23 cellular contexts compared by ENCODE assay signal in genomic region chr10:122120008-122120744, GRCh38.
DNase-seq lines count a peak whose midpoint lies in the region; TF ChIP-seq lines count a peak whose summit lies in the region.
"Had no signal": no experiment of that assay in that cellular context is flagged by ENCODE, and none has a peak within 500 bp of the region (broad histone marks: within the 10 kb centered on the region; RNA-seq: fewer than 3 reads in every experiment).

No MANE protein-coding gene starts in this region.

- H3K9me3 ChIP-seq in endodermal cell (ENCODE audit: control insufficient read depth, low read length), result no peaks in the 10 kb centered on the region

- H3K9ac ChIP-seq in endodermal cell (ENCODE audit: extremely low read depth, low read length, poor library complexity, severe bottlenecking), result no peak overlapping the region

- no peaks in the 10 kb centered on the region for H3K9me3 Mint-ChIP-seq in endodermal cell
- no peaks in the 10 kb centered on the region for H3K9me3 Mint-ChIP-seq in osteocyte (ENCODE audit: unreplicated experiment)
- H3K9me3 Mint-ChIP-seq in chondrocyte (ENCODE audit: low read depth), result no peaks in the 10 kb centered on the region
- H3K9me3 Mint-ChIP-seq: activated naive CD8-positive, alpha-beta T cell treated with anti-CD3 and anti-CD28 coated beads, Interleukin-2, amount 50 U/mL, for 24 hours; activated T-cell treated with anti-CD3 and anti-CD28 coated beads, Interleukin-2, amount 50 U/mL, for 24 hours had no signal

- H3K27me3 ChIP-seq in H7 (ENCODE audit: control insufficient read depth, insufficient read depth, low read length) (no peaks in the 10 kb centered on the region), endodermal cell (ENCODE audit: control insufficient read depth, insufficient read depth, low read length, poor library complexity, severe bottlenecking) (no peaks in the 10 kb centered on the region)

- H3K27ac ChIP-seq in 22Rv1 (peak overlapping the region; percentile 52), endodermal cell (ENCODE audit: low read depth, low read length) (no peak overlapping the region)
- H3K27ac ChIP-seq: SK-N-MC, skin epidermis had no signal

- H3K4me3 ChIP-seq in H7 (ENCODE audit: insufficient read depth, low read depth, low read length) (no peak overlapping the region), endodermal cell (ENCODE audit: low read length) (no peak overlapping the region)
- H3K4me3 ChIP-seq: SK-N-MC, skin epidermis had no signal

- H3K4me3 Mint-ChIP-seq in endodermal cell, result no peak overlapping the region
- no peak overlapping the region for H3K4me3 Mint-ChIP-seq in osteocyte (ENCODE audit: unreplicated experiment)
- H3K4me3 Mint-ChIP-seq in chondrocyte (ENCODE audit: unreplicated experiment), result no peak overlapping the region
- H3K4me3 Mint-ChIP-seq: activated naive CD8-positive, alpha-beta T cell treated with anti-CD3 and anti-CD28 coated beads, Interleukin-2, amount 50 U/mL, for 24 hours; activated T-cell treated with anti-CD3 and anti-CD28 coated beads, Interleukin-2, amount 50 U/mL, for 24 hours; T-helper 17 cell had no signal

- no peaks in the 10 kb centered on the region for H3K27me3 Mint-ChIP-seq in endodermal cell (ENCODE audit: insufficient read depth)
- H3K27me3 Mint-ChIP-seq in osteocyte (ENCODE audit: unreplicated experiment), result no peaks in the 10 kb centered on the region
- H3K27me3 Mint-ChIP-seq in chondrocyte (ENCODE audit: low read depth), result no peaks in the 10 kb centered on the region
- H3K27me3 Mint-ChIP-seq: progenitor cell of endocrine pancreas had no signal

- 81 to 88% methylated on average over 19 to 22 of the region's 22 CpGs for WGBS in endodermal cell (ENCODE audit: insufficient coverage in 1 of 2, insufficient read length in 1 of 2), 2 experiments

- DNase-seq in H7, result peak; percentile 70
- DNase-seq in endodermal cell, result peak; percentile 70
- DNase-seq in osteocyte (ENCODE audit: extremely low spot score, unreplicated experiment), result no peak
- no peak for DNase-seq in NCI-H1436 treated with DMSO at 0.1 percent for 48 hours (lab: John Stamatoyannopoulos, UW)
- DNase-seq in OCI-M2 (lab: John Stamatoyannopoulos, UW; ENCODE audit: unreplicated experiment), result no peak
- no peak for DNase-seq in amniotic stem cell (lab: John Stamatoyannopoulos, UW)
- DNase-seq in chondrocyte (ENCODE audit: low spot score), result no peak
- DNase-seq: activated CD4-positive, alpha-beta T cell treated with anti-CD3 and anti-CD28 coated beads for 4 hours; activated gamma-delta T cell treated with Interleukin-2 at 50 U/mL for 16 hours; activated naive CD8-positive, alpha-beta T cell treated with anti-CD3 and anti-CD28 coated beads, Interleukin-2, amount 50 U/mL, for 24 hours; activated T-cell treated with anti-CD3 and anti-CD28 coated beads, Interleukin-2, amount 50 U/mL, for 24 hours; C1 segment of cervical spinal cord; effector CD4-positive, alpha-beta T cell; foreskin fibroblast; hippocampal formation; NCI-H1417 treated with DMSO at 0.1 percent for 48 hours; NCI-H524 treated with DMSO at 0.1 percent for 48 hours; stimulated activated CD4-positive, alpha-beta T cell treated with anti-CD3 and anti-CD28 coated beads, Interleukin-1b, Interleukin-23, amount 100 ng/mL, for 48 hours; T-helper 17 cell had no signal

- peaks cover 3% of the 10 kb centered on the region for H3K4me1 ChIP-seq in endodermal cell (ENCODE audit: control insufficient read depth, insufficient read depth, low read length)

- TF ChIP-seq CTCF in 22Rv1 (IDR thresholded peaks at IDR 0.05) (no peak), endodermal cell (conservative IDR thresholded peaks at IDR 0.05) (no peak), osteocyte (IDR thresholded peaks at IDR 0.05) (no peak), chondrocyte (IDR thresholded peaks at IDR 0.05) (no peak)

- H3K27ac Mint-ChIP-seq in endodermal cell (no peak overlapping the region), osteocyte (ENCODE audit: unreplicated experiment) (peak overlapping the region; percentile 56), chondrocyte (ENCODE audit: unreplicated experiment) (no peak overlapping the region)
- H3K27ac Mint-ChIP-seq: activated naive CD8-positive, alpha-beta T cell treated with anti-CD3 and anti-CD28 coated beads, Interleukin-2, amount 50 U/mL, for 24 hours; activated T-cell treated with anti-CD3 and anti-CD28 coated beads, Interleukin-2, amount 50 U/mL, for 24 hours; T-helper 17 cell had no signal

- H3K36me3 Mint-ChIP-seq in endodermal cell (ENCODE audit: low read depth) (no peaks in the 10 kb centered on the region), osteocyte (ENCODE audit: unreplicated experiment) (peaks cover 4% of the 10 kb centered on the region), chondrocyte (ENCODE audit: low read depth) (no peaks in the 10 kb centered on the region)

- H3K4me1 Mint-ChIP-seq in endodermal cell (peaks cover 21% of the 10 kb centered on the region), osteocyte (ENCODE audit: unreplicated experiment) (peaks cover 63% of the 10 kb centered on the region), chondrocyte (ENCODE audit: low read depth) (peaks cover 58% of the 10 kb centered on the region)
- H3K4me1 Mint-ChIP-seq: activated naive CD8-positive, alpha-beta T cell treated with anti-CD3 and anti-CD28 coated beads, Interleukin-2, amount 50 U/mL, for 24 hours had no signal

- H3K36me3 ChIP-seq in H7 (replicated peaks; ENCODE audit: control insufficient read depth, insufficient read depth, low read length), result no peaks in the 10 kb centered on the region
- H3K36me3 ChIP-seq in endodermal cell (ENCODE audit: control insufficient read depth, insufficient read depth, low read length), result no peaks in the 10 kb centered on the region

Comparison
In these comparisons a context has a peak if more than half of its experiments do, and no peak if none do; other contexts are left out.
1. DNase-seq: peak in H7 (single experiment) and endodermal cell (single experiment); none in osteocyte (single experiment), NCI-H1436 treated with DMSO at 0.1 percent for 48 hours (single experiment), OCI-M2 (single experiment), amniotic stem cell (single experiment) and chondrocyte (single experiment).